ENCODE assay signal across 1 cellular context in genomic region chr11:110473666-110474065, GRCh38.
TF ChIP-seq lines count a peak whose summit lies in the region.

No MANE protein-coding gene starts in this region.

TF ChIP-seq in GM23338, 12 proteins besides CTCF, POLR2A, EP300 and RAD21 (continued from another document):
- TF ChIP-seq, protein P1, sequence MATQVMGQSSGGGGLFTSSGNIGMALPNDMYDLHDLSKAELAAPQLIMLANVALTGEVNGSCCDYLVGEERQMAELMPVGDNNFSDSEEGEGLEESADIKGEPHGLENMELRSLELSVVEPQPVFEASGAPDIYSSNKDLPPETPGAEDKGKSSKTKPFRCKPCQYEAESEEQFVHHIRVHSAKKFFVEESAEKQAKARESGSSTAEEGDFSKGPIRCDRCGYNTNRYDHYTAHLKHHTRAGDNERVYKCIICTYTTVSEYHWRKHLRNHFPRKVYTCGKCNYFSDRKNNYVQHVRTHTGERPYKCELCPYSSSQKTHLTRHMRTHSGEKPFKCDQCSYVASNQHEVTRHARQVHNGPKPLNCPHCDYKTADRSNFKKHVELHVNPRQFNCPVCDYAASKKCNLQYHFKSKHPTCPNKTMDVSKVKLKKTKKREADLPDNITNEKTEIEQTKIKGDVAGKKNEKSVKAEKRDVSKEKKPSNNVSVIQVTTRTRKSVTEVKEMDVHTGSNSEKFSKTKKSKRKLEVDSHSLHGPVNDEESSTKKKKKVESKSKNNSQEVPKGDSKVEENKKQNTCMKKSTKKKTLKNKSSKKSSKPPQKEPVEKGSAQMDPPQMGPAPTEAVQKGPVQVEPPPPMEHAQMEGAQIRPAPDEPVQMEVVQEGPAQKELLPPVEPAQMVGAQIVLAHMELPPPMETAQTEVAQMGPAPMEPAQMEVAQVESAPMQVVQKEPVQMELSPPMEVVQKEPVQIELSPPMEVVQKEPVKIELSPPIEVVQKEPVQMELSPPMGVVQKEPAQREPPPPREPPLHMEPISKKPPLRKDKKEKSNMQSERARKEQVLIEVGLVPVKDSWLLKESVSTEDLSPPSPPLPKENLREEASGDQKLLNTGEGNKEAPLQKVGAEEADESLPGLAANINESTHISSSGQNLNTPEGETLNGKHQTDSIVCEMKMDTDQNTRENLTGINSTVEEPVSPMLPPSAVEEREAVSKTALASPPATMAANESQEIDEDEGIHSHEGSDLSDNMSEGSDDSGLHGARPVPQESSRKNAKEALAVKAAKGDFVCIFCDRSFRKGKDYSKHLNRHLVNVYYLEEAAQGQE (IDR thresholded peaks at IDR 0.05; ENCODE audit: unreplicated experiment), result no peak
